Comparison of ENCODE assay signal across 11 cellular contexts in the genomic region with DNA sequence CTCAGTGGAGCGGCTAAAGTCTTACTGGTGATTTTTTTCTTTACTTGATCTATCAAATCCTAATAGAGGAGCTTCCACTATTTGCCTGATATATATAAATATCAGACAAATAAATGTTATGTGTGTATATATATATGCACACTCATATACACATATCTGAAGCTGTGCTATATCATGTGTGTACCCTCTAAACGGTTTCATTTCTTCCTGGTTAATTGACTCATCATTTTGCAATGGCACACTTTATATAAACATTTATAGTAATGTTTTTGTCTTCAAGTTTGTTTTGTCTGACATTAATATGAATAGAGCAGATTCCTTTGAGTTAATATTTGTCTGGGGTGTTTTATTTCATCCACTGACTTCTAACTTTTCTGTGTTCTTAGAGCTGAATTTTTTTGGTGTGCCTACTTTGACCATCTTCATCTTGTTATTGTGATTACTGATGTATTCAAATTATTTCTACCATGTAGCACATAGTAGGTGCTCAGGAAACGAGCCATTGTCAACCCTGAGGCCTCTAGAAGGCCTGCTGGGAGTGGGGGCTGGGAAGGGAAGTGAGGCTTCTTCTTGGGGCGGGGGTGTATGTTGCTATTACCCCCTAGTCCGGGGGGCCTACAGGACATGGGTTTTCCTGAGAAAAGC.
DNase-seq lines count a peak whose midpoint lies in the region; FAIRE-seq and TF ChIP-seq lines count a peak whose summit lies in the region.
"Had no signal": no experiment of that assay in that cellular context is flagged by ENCODE, and none has a peak within 500 bp of the region (broad histone marks: within the 10 kb centered on the region; RNA-seq: fewer than 3 reads in every experiment).

No MANE protein-coding gene starts in this region.

- H2AFZ ChIP-seq in mammary epithelial cell (ENCODE audit: low read depth, low read length), result no peak overlapping the region

- H3K36me3 ChIP-seq in breast epithelium, result no peaks in the 10 kb centered on the region
- H3K36me3 ChIP-seq in mammary epithelial cell (ENCODE audit: insufficient read depth, low read length), result no peaks in the 10 kb centered on the region
- H3K36me3 ChIP-seq in kidney (ENCODE audit: control insufficient read depth in 1 of 2, insufficient read depth in 2 of 2, low read length in 2 of 2), result no peaks in the 10 kb centered on the region
- H3K36me3 ChIP-seq in suprapubic skin, result no peaks in the 10 kb centered on the region

- TF ChIP-seq POLR2A in breast epithelium (IDR thresholded peaks at IDR 0.05) (no peak), suprapubic skin (IDR thresholded peaks at IDR 0.05) (no peak)

- TF ChIP-seq EP300 in suprapubic skin (IDR thresholded peaks at IDR 0.05), result no peak

- H3K27me3 Mint-ChIP-seq in activated naive CD8-positive, alpha-beta T cell treated with anti-CD3 and anti-CD28 coated beads for 36 hours, result peaks cover 6% of the 10 kb centered on the region

- no peaks in the 10 kb centered on the region for H3K79me2 ChIP-seq in mammary epithelial cell (ENCODE audit: insufficient read depth, low read length)

- no peak overlapping the region for H3K9ac ChIP-seq in mammary epithelial cell (ENCODE audit: insufficient read depth, low read length)
- H3K9ac ChIP-seq in kidney (ENCODE audit: low read length in 2 of 2), result peak overlapping the region in 1 of 2 donors; percentile 56

- WGBS in mammary epithelial cell (ENCODE audit: low coverage, missing lambda C conversion rate), result 58% methylated on average over 3 of the region's 5 CpGs
- 72% methylated on average over 5 of the region's 5 CpGs for WGBS in suprapubic skin

- no peaks in the 10 kb centered on the region for H3K9me3 Mint-ChIP-seq in activated naive CD8-positive, alpha-beta T cell treated with anti-CD3 and anti-CD28 coated beads for 36 hours
- H3K9me3 Mint-ChIP-seq: HFFc6 had no signal

- TF ChIP-seq CTCF in breast epithelium (IDR thresholded peaks at IDR 0.05), result no peak
- no peak for TF ChIP-seq CTCF in mammary epithelial cell (conservative IDR thresholded peaks at IDR 0.05 in 1 of 2, IDR thresholded peaks at IDR 0.05 in 1 of 2; ENCODE audit: extremely low read depth in 1 of 2, insufficient read depth in 1 of 2, low read depth in 1 of 2, low read length in 2 of 2)
- no peak for TF ChIP-seq CTCF in kidney (IDR thresholded peaks at IDR 0.05; ENCODE audit: borderline replicate concordance, extremely low read depth, insufficient read depth)
- no peak for TF ChIP-seq CTCF in suprapubic skin (IDR thresholded peaks at IDR 0.05)
- TF ChIP-seq CTCF in GM10266 (IDR thresholded peaks at IDR 0.05; ENCODE audit: control insufficient read depth, insufficient read depth, low read depth, missing control alignments), result no peak

- H3K27ac ChIP-seq in breast epithelium (peak overlapping the region; percentile 40 to 87), mammary epithelial cell (ENCODE audit: insufficient read depth, low read depth, low read length) (no peak overlapping the region), kidney (ENCODE audit: low read depth in 2 of 2, low read length in 2 of 2) (peak overlapping the region; percentile 85 to 93), suprapubic skin (peak overlapping the region; percentile 55)

- H3K4me1 ChIP-seq in breast epithelium, result no peaks in the 10 kb centered on the region
- H3K4me1 ChIP-seq in mammary epithelial cell (ENCODE audit: insufficient read depth, low read length), result peaks cover 4% of the 10 kb centered on the region
- H3K4me1 ChIP-seq in kidney (ENCODE audit: control insufficient read depth in 1 of 2, insufficient read depth in 1 of 2, low read depth in 1 of 2, low read length in 2 of 2), result peaks cover 4 to 6% of the 10 kb centered on the region in 2 donors
- peaks cover 6% of the 10 kb centered on the region for H3K4me1 ChIP-seq in suprapubic skin

- dilution Hi-C loops in mammary epithelial cell (cut with HindIII; ENCODE audit: low sequenced_read_pairs), result no loop called here

- in situ Hi-C loops in mammary epithelial cell (cut with MboI; ENCODE audit: low sequenced_read_pairs in 2 of 2), result no loop called here

- H3K9me3 ChIP-seq in breast epithelium (no peaks in the 10 kb centered on the region), mammary epithelial cell (replicated peaks; ENCODE audit: insufficient read depth, low read length) (no peaks in the 10 kb centered on the region), kidney (ENCODE audit: control insufficient read depth in 1 of 2, low read length in 2 of 2) (no peaks in the 10 kb centered on the region), suprapubic skin (no peaks in the 10 kb centered on the region)

- no peak overlapping the region for H3K4me2 ChIP-seq in mammary epithelial cell (ENCODE audit: insufficient read depth, low read depth, low read length)

- H3K27ac Mint-ChIP-seq in activated naive CD8-positive, alpha-beta T cell treated with anti-CD3 and anti-CD28 coated beads for 36 hours, result peak overlapping the region; percentile 86
- H3K27ac Mint-ChIP-seq: HFFc6 had no signal

- H3K4me3 ChIP-seq in breast epithelium (no peak overlapping the region), mammary epithelial cell (replicated peaks in 1 of 3; ENCODE audit: insufficient read depth in 1 of 3, low read depth in 2 of 3, low read length in 3 of 3) (no peak overlapping the region), kidney (ENCODE audit: low read length in 2 of 2) (no peak overlapping the region), suprapubic skin (no peak overlapping the region)

- H3K4me3 Mint-ChIP-seq in activated naive CD8-positive, alpha-beta T cell treated with anti-CD3 and anti-CD28 coated beads for 36 hours, result no peak overlapping the region
- H3K4me3 Mint-ChIP-seq: HFFc6 had no signal

- intact Hi-C loops in breast epithelium (cut with DNase I; ENCODE audit: low total_unique reads), result no loop called here
- intact Hi-C loops in mammary epithelial cell (cut with micrococcal nuclease), result no loop called here
- intact Hi-C loops in kidney (cut with DNase I), result no loop called here

- DNase-seq in breast epithelium (ENCODE audit: low spot score in 2 of 2) (no peak), mammary epithelial cell (no peak), kidney (no peak), suprapubic skin (ENCODE audit: low spot score in 2 of 2) (no peak), GM10266 (ENCODE audit: extremely low spot score) (no peak), NOMO-1 treated with DMSO at 0.1 percent for 48 hours (lab: John Stamatoyannopoulos, UW; ENCODE audit: unreplicated experiment) (no peak)
- DNase-seq in activated naive CD8-positive, alpha-beta T cell treated with anti-CD3 and anti-CD28 coated beads for 36 hours, result no peak
- no peak for DNase-seq in activated effector memory CD4-positive, alpha-beta T cell treated with anti-CD3 and anti-CD28 coated beads, Interleukin-2, amount 50 U/mL, for 16 hours
- DNase-seq: HFFc6, mesendoderm, NCI-H1417 had no signal

- no peaks in the 10 kb centered on the region for H4K20me1 ChIP-seq in mammary epithelial cell (ENCODE audit: insufficient read depth, low read length)

- BruUV-seq in mammary epithelial cell (replicated peaks; lab: Mats Ljungman, UMichigan), result no TSS peak

- CTCF ChIA-PET in mammary epithelial cell (lab: Charles Lee; ENCODE audit: low non-redundant PET), result no interaction called here

- H3K27me3 ChIP-seq in breast epithelium (no peaks in the 10 kb centered on the region), mammary epithelial cell (ENCODE audit: insufficient read depth, low read length) (no peaks in the 10 kb centered on the region), suprapubic skin (no peaks in the 10 kb centered on the region)

- no peak for FAIRE-seq in kidney (lab: Jason Lieb, UNC)

- peaks cover 3% of the 10 kb centered on the region for H3K36me3 Mint-ChIP-seq in activated naive CD8-positive, alpha-beta T cell treated with anti-CD3 and anti-CD28 coated beads for 36 hours

- H3K4me1 Mint-ChIP-seq in activated naive CD8-positive, alpha-beta T cell treated with anti-CD3 and anti-CD28 coated beads for 36 hours, result peaks cover 30% of the 10 kb centered on the region
